8 cellular contexts compared by ENCODE assay signal in genomic region chr15:52528465-52529288, GRCh38.
DNase-seq lines count a peak whose midpoint lies in the region; ATAC-seq and TF ChIP-seq lines count a peak whose summit lies in the region.

TSS of gene MYO5A (minus strand) at chr15:52528880. CDS start at chr15:52528806, 74 bp downstream.

- peak; percentile 63 for DNase-seq in 8988T
- peak; percentile 78 for DNase-seq in NCI-H2171 (lab: John Stamatoyannopoulos, UW)
- peak; percentile 50 to 57 for DNase-seq in activated CD4-positive, alpha-beta T cell treated with anti-CD3 and anti-CD28 coated beads for 24 hours (ENCODE audit: low read depth in 2 of 2)
- peak; percentile 61 for DNase-seq in choroid plexus epithelial cell (ENCODE audit: low read depth)
- peak; percentile 91 for DNase-seq in left kidney (ENCODE audit: low read depth, low spot score)
- peak; percentile 77 to 79 for DNase-seq in stimulated activated CD4-positive, alpha-beta T cell treated with anti-CD3 and anti-CD28 coated beads, Interleukin-2, amount 100 ng/mL, for 24 hours

- peak; percentile 59 for TF ChIP-seq POLR2A in GM18505 (IDR thresholded peaks at IDR 0.05; ENCODE audit: borderline replicate concordance, extremely low read depth, insufficient read depth, insufficient read length)

- H3K4me3 ChIP-seq in choroid plexus epithelial cell (ENCODE audit: low read depth, low read length): peak within 1 kb of the TSS; percentile 71

- ATAC-seq in GM18505 (IDR thresholded peaks at IDR 0.05; ENCODE audit: unreplicated experiment): peak; percentile 83
- peak; percentile 73 for ATAC-seq in HG02943 (IDR thresholded peaks at IDR 0.05; ENCODE audit: low read depth, unreplicated experiment)

- TF ChIP-seq CTCF in choroid plexus epithelial cell (conservative IDR thresholded peaks at IDR 0.05; ENCODE audit: low read depth, low read length): peak; percentile 16

Comparison
In these comparisons a context has a peak if more than half of its experiments do, and no peak if none do; other contexts are left out.
1. Peak in every context shown above with its lines: DNase-seq, ATAC-seq and H3K4me3 ChIP-seq.